In the genomic region with DNA sequence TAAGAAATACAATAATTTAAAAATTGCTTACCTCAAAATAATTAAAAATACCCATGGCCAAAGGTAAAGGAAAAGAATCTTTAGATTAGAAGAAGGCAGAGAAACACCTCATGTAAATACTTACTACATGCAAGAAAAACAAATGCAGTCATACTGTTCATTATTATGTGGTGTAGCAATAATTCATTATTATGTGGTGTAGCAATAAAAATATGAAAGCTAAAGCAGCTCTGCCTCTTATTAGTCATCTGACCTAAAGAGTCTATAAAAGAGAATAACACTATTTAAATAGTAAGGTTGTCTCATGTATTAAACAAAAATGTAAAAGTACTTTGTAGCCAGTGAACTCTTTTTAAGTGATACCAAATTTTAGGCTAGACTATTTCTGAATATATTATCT, we compare ENCODE assay signal across 20 cellular contexts. TPM values are rescaled to one million over a fixed set of nuclear protein-coding genes. Genes with fewer than 3 reads are reported as not detected.
DNase-seq lines count a peak whose midpoint lies in the region; ATAC-seq and TF ChIP-seq lines count a peak whose summit lies in the region.
"Had no signal": no experiment of that assay in that cellular context is flagged by ENCODE, and none has a peak within 500 bp of the region (broad histone marks: within the 10 kb centered on the region; RNA-seq: fewer than 3 reads in every experiment).

No MANE protein-coding gene starts in this region.

- no peaks in the 10 kb centered on the region for H3K27me3 ChIP-seq in foreskin keratinocyte
- H3K27me3 ChIP-seq: SJSA1 had no signal

- DNase-seq in EL: peak; percentile 22
- peak; percentile 30 for DNase-seq in RWPE1 (ENCODE audit: low spot score)
- DNase-seq in epithelial cell of esophagus (ENCODE audit: low read depth): peak; percentile 50
- peak in 1 of 2 donors; percentile 20 for DNase-seq in foreskin keratinocyte
- no peak for DNase-seq in DMS 273 treated with DMSO at 0.1 percent for 48 hours (lab: John Stamatoyannopoulos, UW)
- no peak for DNase-seq in chondrocyte (ENCODE audit: low spot score)
- no peak for DNase-seq in C1 segment of cervical spinal cord (lab: John Stamatoyannopoulos, UW)
- DNase-seq in DMS 273 (lab: John Stamatoyannopoulos, UW; ENCODE audit: unreplicated experiment): no peak
- DNase-seq: CD4-positive, CD25-positive, alpha-beta regulatory T cell; GF-D8; Kasumi-1; NCI-H1105; NCI-H146; NCI-H1930; NCI-H446; NCI-H524 treated with DMSO at 0.1 percent for 48 hours; NCI-H774; Right ventricle myocardium superior had no signal

- H3K4me3 Mint-ChIP-seq in chondrocyte (ENCODE audit: unreplicated experiment): no peak overlapping the region
- H3K4me3 Mint-ChIP-seq: CD4-positive, CD25-positive, alpha-beta regulatory T cell had no signal

- peaks cover 10% of the 10 kb centered on the region for H3K9me3 Mint-ChIP-seq in chondrocyte (ENCODE audit: low read depth)

- no peaks in the 10 kb centered on the region for H3K27me3 Mint-ChIP-seq in chondrocyte (ENCODE audit: low read depth)

- H3K4me1 Mint-ChIP-seq in chondrocyte (ENCODE audit: low read depth): peaks cover 26% of the 10 kb centered on the region

- no peak overlapping the region for H3K27ac Mint-ChIP-seq in chondrocyte (ENCODE audit: unreplicated experiment)
- H3K27ac Mint-ChIP-seq: CD4-positive, CD25-positive, alpha-beta regulatory T cell had no signal

- CTCF ChIA-PET in RWPE1 (lab: Yijun Ruan, JAX): interaction anchor here (0.5 to 0.6 kb wide), 2 partner anchors 87 to 357 kb away, joined by 3 to 5 read pairs; no protein-coding TSS in a partner anchor

- no peak for TF ChIP-seq CTCF in RWPE1 (conservative IDR thresholded peaks at IDR 0.05; ENCODE audit: low read depth)
- no peak for TF ChIP-seq CTCF in epithelial cell of esophagus (IDR thresholded peaks at IDR 0.05; ENCODE audit: insufficient read depth, low read depth, low read length, missing control alignments)
- no peak for TF ChIP-seq CTCF in foreskin keratinocyte (conservative IDR thresholded peaks at IDR 0.05)
- TF ChIP-seq CTCF in chondrocyte (IDR thresholded peaks at IDR 0.05): no peak

- H3K36me3 Mint-ChIP-seq in chondrocyte (ENCODE audit: low read depth): peaks cover 5% of the 10 kb centered on the region

- H3K4me1 ChIP-seq in foreskin keratinocyte: peaks cover 7% of the 10 kb centered on the region

- ATAC-seq in foreskin keratinocyte: peak; percentile 46
- ATAC-seq: K562 had no signal

- no peak overlapping the region for H3K4me3 ChIP-seq in epithelial cell of esophagus (ENCODE audit: low read length)
- H3K4me3 ChIP-seq: K562, SJSA1 had no signal

- POLR2A ChIA-PET in RWPE1 (lab: Yijun Ruan, JAX; ENCODE audit: low non-redundant PET): no interaction called here

- H3K27ac ChIP-seq in RWPE1 (no peak overlapping the region), foreskin keratinocyte (no peak overlapping the region)
- H3K27ac ChIP-seq: SJSA1 had no signal

RNA-seq across cellular contexts. Expression of gene DTWD2, which starts 6.6 kb away (rescaled TPM):
- 3.3 and 4.1 TPM in 2 replicates for total RNA-seq in foreskin keratinocyte
- 0.54 and 0.78 TPM in 2 replicates for polyA plus RNA-seq in foreskin keratinocyte
- total RNA-seq in chondrocyte: 7.9 to 10.5 TPM (median 9.0 TPM) in 3 replicates

Comparison
In these comparisons a context has a peak if more than half of its experiments do, and no peak if none do; other contexts are left out.
1. DNase-seq: peak in EL (single experiment), RWPE1 (single experiment) and epithelial cell of esophagus (single experiment); none in DMS 273 treated with DMSO at 0.1 percent for 48 hours (single experiment), chondrocyte (single experiment), C1 segment of cervical spinal cord (0 of 14) and DMS 273 (single experiment).